ENCODE assay signal across 8 cellular contexts in the genomic region with DNA sequence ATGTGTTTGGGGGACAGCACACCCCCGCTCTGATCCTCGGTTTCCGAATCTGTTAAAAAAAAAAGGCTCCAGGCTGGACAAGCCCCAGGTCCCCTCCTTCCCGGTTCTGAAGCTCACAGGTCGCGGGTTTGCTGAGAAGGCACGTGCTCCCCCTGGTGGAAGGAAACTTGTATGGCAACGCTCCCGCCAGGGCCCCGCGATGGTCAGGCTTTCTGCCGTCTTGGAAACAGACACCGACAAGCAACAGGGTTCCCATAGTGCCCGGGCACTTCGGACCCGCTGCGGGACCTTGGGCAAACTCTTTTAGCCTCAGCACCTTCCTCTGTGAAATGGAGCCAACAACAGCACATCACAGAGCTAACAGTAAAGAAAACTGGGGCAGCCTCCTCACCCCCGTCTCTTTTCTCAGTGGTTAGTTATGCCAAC.
A peak's percentile ranks its signal among the peaks of the same experiment; 100 is the strongest.
DNase-seq lines count a peak whose midpoint lies in the region; ATAC-seq, FAIRE-seq and TF ChIP-seq lines count a peak whose summit lies in the region.

No MANE protein-coding gene starts in this region.

- H3K9me2 ChIP-seq in GM23248 (ENCODE audit: insufficient read depth), result no peaks in the 10 kb centered on the region

- H4K20me1 ChIP-seq in GM23248 (ENCODE audit: insufficient read depth), result no peaks in the 10 kb centered on the region

- H3K4me1 Mint-ChIP-seq in central memory CD8-positive, alpha-beta T cell, result peaks cover 6% of the 10 kb centered on the region

- DNase-seq in A549 (ENCODE audit: low read depth in 1 of 2, low spot score in 1 of 2) (peak; percentile 85 to 93), GM23248 (peak; percentile 82), NCI-H446 (lab: John Stamatoyannopoulos, UW) (peak; percentile 53 to 87), left kidney (ENCODE audit: low read depth, low spot score) (peak; percentile 89)
- DNase-seq in activated CD4-positive, alpha-beta T cell treated with anti-CD3 and anti-CD28 coated beads for 1 hour, result peak; percentile 49
- DNase-seq in central memory CD8-positive, alpha-beta T cell (ENCODE audit: low spot score in 2 of 2), result peak; percentile 40 to 59
- peak; percentile 75 for DNase-seq in stimulated activated CD4-positive, alpha-beta T cell treated with anti-CD3 and anti-CD28 coated beads, Interleukin-4, amount 100 ng/mL, for 24 hours

- peak; percentile 60 to 75 for ATAC-seq in A549
- no peak for ATAC-seq in central memory CD8-positive, alpha-beta T cell (replicated peaks; ENCODE audit: extremely low read depth, poor library complexity, severe bottlenecking)
- no peak for ATAC-seq in HG02571 (IDR thresholded peaks at IDR 0.05; ENCODE audit: unreplicated experiment)

- TF ChIP-seq POLR2A in A549 (IDR thresholded peaks at IDR 0.05; ENCODE audit: low read length), result no peak

- WGBS in A549 (ENCODE audit: missing lambda C conversion rate), result 8% methylated on average over 18 of the region's 18 CpGs
- WGBS in GM23248 (ENCODE audit: low coverage in 1 of 2, low lambda C conversion rate in 2 of 2, missing lambda C conversion rate in 2 of 2), 2 experiments, result 1% methylated on average over 18 of the region's 18 CpGs

- no peak overlapping the region for H3K9ac ChIP-seq in GM23248

- TF ChIP-seq RAD21 in A549 (conservative IDR thresholded peaks at IDR 0.05 in 1 of 2, IDR thresholded peaks at IDR 0.05 in 1 of 2), result peak; percentile 75 to 81

- TF ChIP-seq EP300 in A549 (IDR thresholded peaks at IDR 0.05), result no peak

- peak; percentile 91 for TF ChIP-seq CTCF in A549 (IDR thresholded peaks at IDR 0.05)

- no peaks in the 10 kb centered on the region for H3K79me2 ChIP-seq in GM23248 (ENCODE audit: insufficient read depth)

- peak overlapping the region in 1 of 2 experiments; percentile 26; a peak in 1 of 6 replicates for H3K27ac ChIP-seq in A549
- no peak overlapping the region for H3K27ac ChIP-seq in GM23248

- no peak overlapping the region for H2AFZ ChIP-seq in GM23248

- H3K27me3 Mint-ChIP-seq in central memory CD8-positive, alpha-beta T cell, result peaks cover 60% of the 10 kb centered on the region

- H3K4me3 ChIP-seq in A549 (no peak overlapping the region), GM23248 (no peak overlapping the region)

- no peak overlapping the region for H3K27ac Mint-ChIP-seq in central memory CD8-positive, alpha-beta T cell (ENCODE audit: low read depth)

- in situ Hi-C loops in GM23248 (cut with MboI), result loop anchor here (10.0 kb wide), 1 partner anchor 297 kb away; no protein-coding TSS in a partner anchor

- peaks cover 37% of the 10 kb centered on the region for H3K27me3 ChIP-seq in GM23248 (replicated peaks; ENCODE audit: insufficient read depth)

- POLR2A ChIA-PET in A549 (lab: Yijun Ruan, JAX), result interaction anchor here (1.5 kb wide), 1 partner anchor 9 kb away, joined by 4 read pairs; no protein-coding TSS in a partner anchor

- no peaks in the 10 kb centered on the region for H3K4me1 ChIP-seq in A549
- no peaks in the 10 kb centered on the region for H3K4me1 ChIP-seq in GM23248 (ENCODE audit: insufficient read depth)

- 0 out of 3 replicates have a peak overlapping the region, but pooled peaks have one; percentile 5 for H3K4me2 ChIP-seq in A549
- no peak overlapping the region for H3K4me2 ChIP-seq in GM23248 (ENCODE audit: unreplicated experiment)

- peak; percentile 70 for FAIRE-seq in A549 (lab: Jason Lieb, UNC)

- H3K4me3 Mint-ChIP-seq in central memory CD8-positive, alpha-beta T cell, result no peak overlapping the region

- H3K9me3 Mint-ChIP-seq in central memory CD8-positive, alpha-beta T cell, result no peaks in the 10 kb centered on the region

- H3K36me3 ChIP-seq in GM23248 (ENCODE audit: low read depth), result no peaks in the 10 kb centered on the region

- H3K9me3 ChIP-seq in A549, result peaks cover 6% of the 10 kb centered on the region; the same call in 2 of the 3 replicates
- no peaks in the 10 kb centered on the region for H3K9me3 ChIP-seq in GM23248 (ENCODE audit: low read depth)

- H3F3A ChIP-seq in GM23248 (ENCODE audit: insufficient read depth), result no peaks in the 10 kb centered on the region

- no peaks in the 10 kb centered on the region for H3K36me3 Mint-ChIP-seq in central memory CD8-positive, alpha-beta T cell (ENCODE audit: insufficient read depth)

- CTCF ChIA-PET in A549 (lab: Yijun Ruan, JAX), result interaction anchor here (0.6 to 42.8 kb wide), 114 partner anchors 4 to 498 kb away, joined by 3 to 782 read pairs (median 5); a partner anchor contains a TSS

TF ChIP-seq in A549, 52 proteins besides CTCF, POLR2A, EP300 and RAD21:
- TF ChIP-seq CEBPB (IDR thresholded peaks at IDR 0.05) (no peak), SMC3 (IDR thresholded peaks at IDR 0.05) (peak; percentile 86), RNF2 (IDR thresholded peaks at IDR 0.05; ENCODE audit: borderline replicate concordance, low read depth) (no peak), KDM1A (IDR thresholded peaks at IDR 0.05; ENCODE audit: low read depth) (no peak)
- TF ChIP-seq, protein P1, sequence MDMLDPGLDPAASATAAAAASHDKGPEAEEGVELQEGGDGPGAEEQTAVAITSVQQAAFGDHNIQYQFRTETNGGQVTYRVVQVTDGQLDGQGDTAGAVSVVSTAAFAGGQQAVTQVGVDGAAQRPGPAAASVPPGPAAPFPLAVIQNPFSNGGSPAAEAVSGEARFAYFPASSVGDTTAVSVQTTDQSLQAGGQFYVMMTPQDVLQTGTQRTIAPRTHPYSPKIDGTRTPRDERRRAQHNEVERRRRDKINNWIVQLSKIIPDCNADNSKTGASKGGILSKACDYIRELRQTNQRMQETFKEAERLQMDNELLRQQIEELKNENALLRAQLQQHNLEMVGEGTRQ (IDR thresholded peaks at IDR 0.05), result peak; percentile 42; the same call in 1 of the 2 replicates

Comparison
In these comparisons a context has a peak if more than half of its experiments do, and no peak if none do; other contexts are left out.
1. ATAC-seq: peak in A549 (2 of 2); none in central memory CD8-positive, alpha-beta T cell (single experiment) and HG02571 (single experiment).
2. Peak in every context shown above with its lines, with median percentiles within 50 percentile points of each other: DNase-seq.